1 cellular context compared by ENCODE assay signal in the genomic region with DNA sequence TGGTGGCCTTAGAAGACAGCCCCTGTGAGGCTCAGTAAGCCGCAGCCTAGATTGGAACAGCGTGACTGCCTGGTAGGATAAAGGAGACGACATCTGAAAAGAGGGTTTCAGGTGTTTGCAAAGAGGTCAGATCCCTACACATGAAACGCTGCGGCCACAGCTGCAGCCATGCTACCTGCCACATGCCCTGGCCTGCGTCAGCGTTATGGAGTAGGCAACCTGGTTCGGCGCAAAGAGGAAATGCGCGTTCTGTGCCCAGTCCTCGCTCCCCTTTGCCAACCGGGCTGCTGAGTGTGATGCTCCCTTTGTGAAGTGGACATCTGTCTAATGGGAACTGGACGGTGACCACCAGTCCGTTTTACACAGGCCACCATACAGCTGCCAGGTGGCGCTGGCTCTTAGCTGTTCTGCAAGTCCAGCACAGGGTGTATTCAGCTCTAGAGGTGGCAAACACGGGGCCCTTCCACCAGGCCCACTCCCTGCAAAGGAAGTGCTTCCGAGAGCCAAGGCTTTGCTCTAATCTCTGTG.
TF ChIP-seq lines count a peak whose summit lies in the region.

No MANE protein-coding gene starts in this region.

TF ChIP-seq in HepG2, 621 proteins besides CTCF, POLR2A, EP300 and RAD21 (continued from another document):
- TF ChIP-seq ZNF556 (CRISPR knock-in tag; IDR thresholded peaks at IDR 0.05; ENCODE audit: borderline replicate concordance) (no peak), TIGD3 (CRISPR knock-in tag; IDR thresholded peaks at IDR 0.05; ENCODE audit: borderline replicate concordance) (no peak)
